In genomic region chr4:39043058-39043696, GRCh38 we compare ENCODE assay signal across 10 cellular contexts. TPM values are rescaled to one million over a fixed set of nuclear protein-coding genes. Genes with fewer than 3 reads are reported as not detected.
DNase-seq lines count a peak whose midpoint lies in the region; ATAC-seq and TF ChIP-seq lines count a peak whose summit lies in the region.
"Had no signal": no experiment of that assay in that cellular context is flagged by ENCODE, and none has a peak within 500 bp of the region (broad histone marks: within the 10 kb centered on the region; RNA-seq: fewer than 3 reads in every experiment).

No MANE protein-coding gene starts in this region.

- H3K27ac ChIP-seq in left ventricle myocardium inferior (replicated peaks) (peak overlapping the region; percentile 95), ascending aorta (peak overlapping the region; percentile 77 to 87), lung (ENCODE audit: low read depth in 1 of 2, low read length in 1 of 2) (peak overlapping the region; percentile 26 to 71), vagina (peak overlapping the region; percentile 95)

- TF ChIP-seq CTCF in left ventricle myocardium inferior (IDR thresholded peaks at IDR 0.05; ENCODE audit: borderline replicate concordance) = no peak
- TF ChIP-seq CTCF in ascending aorta (IDR thresholded peaks at IDR 0.05) = no peak
- TF ChIP-seq CTCF in lung (IDR thresholded peaks at IDR 0.05; ENCODE audit: control extremely low read depth, extremely low read depth) = no peak
- TF ChIP-seq CTCF in vagina (IDR thresholded peaks at IDR 0.05) = no peak

- peaks cover 52% of the 10 kb centered on the region for H3K4me1 ChIP-seq in left ventricle myocardium inferior
- no peaks in the 10 kb centered on the region for H3K4me1 ChIP-seq in ascending aorta
- H3K4me1 ChIP-seq in lung (ENCODE audit: control insufficient read depth in 2 of 2, insufficient read depth in 2 of 2, low read length in 2 of 2) = peaks cover 5% of the 10 kb centered on the region in 2 donors
- H3K4me1 ChIP-seq in vagina = peaks cover 31% of the 10 kb centered on the region

- 45 to 55% methylated on average over 10 of the region's 10 CpGs for WGBS in lung, 2 donors

- DNase-seq in left ventricle myocardium inferior (no peak), cardiac septum (ENCODE audit: low spot score) (no peak), ascending aorta (ENCODE audit: low spot score in 2 of 2) (no peak), lung (ENCODE audit: low spot score) (no peak), vagina (ENCODE audit: extremely low spot score in 2 of 2) (no peak)
- DNase-seq: NCI-H774 had no signal

- H3K4me3 ChIP-seq in left ventricle myocardium inferior (peak overlapping the region; percentile 88), ascending aorta (no peak overlapping the region), lung (no peak overlapping the region), vagina (peak overlapping the region in 1 of 2 donors; percentile 79)

- no peak for TF ChIP-seq POLR2A in vagina (IDR thresholded peaks at IDR 0.05)

- H3K27me3 ChIP-seq in left ventricle myocardium inferior (ENCODE audit: low read depth) (no peaks in the 10 kb centered on the region), ascending aorta (no peaks in the 10 kb centered on the region), lung (ENCODE audit: control insufficient read depth, insufficient read depth) (no peaks in the 10 kb centered on the region), vagina (no peaks in the 10 kb centered on the region)

- ATAC-seq in lung (ENCODE audit: insufficient read depth, low FRiP score) (no peak), HG03095 (IDR thresholded peaks at IDR 0.05; ENCODE audit: unreplicated experiment) (no peak), GM21576 (IDR thresholded peaks at IDR 0.05; ENCODE audit: unreplicated experiment) (no peak), HG02852 (IDR thresholded peaks at IDR 0.05; ENCODE audit: unreplicated experiment) (no peak)
- ATAC-seq: left lobe of liver had no signal

- H3K36me3 ChIP-seq in left ventricle myocardium inferior (no peaks in the 10 kb centered on the region), ascending aorta (no peaks in the 10 kb centered on the region), lung (ENCODE audit: control insufficient read depth in 2 of 2, insufficient read depth in 2 of 2, low read length in 2 of 2) (no peaks in the 10 kb centered on the region), vagina (no peaks in the 10 kb centered on the region)

- H3K9me3 ChIP-seq in left ventricle myocardium inferior (replicated peaks) (no peaks in the 10 kb centered on the region), ascending aorta (no peaks in the 10 kb centered on the region), lung (ENCODE audit: control insufficient read depth in 2 of 2, insufficient read depth in 1 of 2, low read length in 1 of 2) (no peaks in the 10 kb centered on the region), vagina (no peaks in the 10 kb centered on the region)

- intact Hi-C loops in left ventricle myocardium inferior (cut with micrococcal nuclease) = no loop called here
- intact Hi-C loops in cardiac septum (cut with DNase I) = no loop called here
- intact Hi-C loops in ascending aorta (cut with DNase I) = loop anchor here (5.0 to 10.0 kb wide), 5 partner anchors 96 to 932 kb away; partner anchors contain the start of genes FAM114A1, KLF3, PDS5A and SMIM14
- intact Hi-C loops in vagina (cut with DNase I) = no loop called here

RNA-seq across cellular contexts. Expression of gene TMEM156, which starts 11.0 kb away (rescaled TPM):
- not detected for total RNA-seq in left ventricle myocardium inferior
- total RNA-seq in cardiac septum = not detected
- total RNA-seq in ascending aorta = not detected
- 1 to 10 TPM in 1 of 2 donors, under 1 TPM in 1; 0.95 to 3.5 TPM for total RNA-seq in lung
- polyA plus RNA-seq in lung = 1 to 10 TPM; 1.1 to 1.3 TPM
- total RNA-seq in vagina = not detected

RNA-seq across cellular contexts. Expression of gene KLHL5, which starts 18.9 kb away (rescaled TPM):
- total RNA-seq in left ventricle myocardium inferior (11.2 TPM), cardiac septum (15.0 TPM), ascending aorta (0.75 TPM), lung (10 to 100 TPM; 33.4 to 56.2 TPM), vagina (27.0 TPM)
- 10 to 100 TPM in 1 of 2 donors, 1 to 10 TPM in 1; 8.6 to 32.2 TPM for polyA plus RNA-seq in lung
